Comparison of ENCODE assay signal across 16 cellular contexts in the genomic region with DNA sequence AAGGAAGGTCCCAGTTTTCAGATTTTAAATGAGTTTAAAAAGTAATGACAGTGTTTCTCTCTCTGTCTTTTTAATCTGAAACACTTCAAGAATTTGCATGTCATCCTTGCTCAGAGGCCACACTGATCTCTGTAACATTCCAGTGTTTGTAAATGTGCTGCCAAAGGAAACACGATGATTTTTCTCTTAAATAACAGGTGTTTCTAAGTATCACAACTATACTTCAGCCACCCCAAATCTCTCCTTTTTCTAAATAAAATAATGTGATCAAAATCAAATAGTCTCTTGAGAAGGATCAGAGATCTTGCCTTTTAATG. TPM values are rescaled to one million over a fixed set of nuclear protein-coding genes. Genes with fewer than 3 reads are reported as not detected.
DNase-seq lines count a peak whose midpoint lies in the region; ATAC-seq, FAIRE-seq and TF ChIP-seq lines count a peak whose summit lies in the region.
"Had no signal": no experiment of that assay in that cellular context is flagged by ENCODE, and none has a peak within 500 bp of the region (broad histone marks: within the 10 kb centered on the region; RNA-seq: fewer than 3 reads in every experiment).

No MANE protein-coding gene starts in this region.

- POLR2A ChIA-PET in naive thymus-derived CD4-positive, alpha-beta T cell (lab: Charles Lee), result interaction anchor here (1.7 to 4.3 kb wide), 2 partner anchors 8 to 13 kb away, joined by 5 to 122 read pairs; a partner anchor contains a TSS

- peaks cover 14% of the 10 kb centered on the region for H3K27me3 Mint-ChIP-seq in chondrocyte (ENCODE audit: low read depth)
- peaks cover 0 to 2% (median 0%) of the 10 kb centered on the region in 5 donors for H3K27me3 Mint-ChIP-seq in naive thymus-derived CD4-positive, alpha-beta T cell

- peaks cover 15% of the 10 kb centered on the region for H3K9me3 ChIP-seq in KOPT-K1 (ENCODE audit: insufficient read depth, low read length, poor library complexity, severe bottlenecking)
- H3K9me3 ChIP-seq in naive thymus-derived CD4-positive, alpha-beta T cell (ENCODE audit: control insufficient read depth in 2 of 3, low read length in 3 of 3), result no peaks in the 10 kb centered on the region

- intact Hi-C loops in naive thymus-derived CD4-positive, alpha-beta T cell (cut with micrococcal nuclease), result loop anchor here in 1 of 2 donors (10.0 kb wide), 2 partner anchors 829 to 1959 kb away; a partner anchor contains a TSS

- ATAC-seq in naive thymus-derived CD4-positive, alpha-beta T cell, result no peak
- no peak for ATAC-seq in HG03432 (IDR thresholded peaks at IDR 0.05; ENCODE audit: unreplicated experiment)

- H3K4me1 Mint-ChIP-seq in chondrocyte (ENCODE audit: low read depth), result peaks cover 35% of the 10 kb centered on the region
- H3K4me1 Mint-ChIP-seq in naive thymus-derived CD4-positive, alpha-beta T cell, result peaks cover 23 to 59% (median 46%) of the 10 kb centered on the region in 7 donors

- no peak for FAIRE-seq in D721Med (lab: Jason Lieb, UNC)
- FAIRE-seq: frontal cortex had no signal

- TF ChIP-seq CTCF in chondrocyte (IDR thresholded peaks at IDR 0.05), result no peak
- no peak for TF ChIP-seq CTCF in D721Med (IDR thresholded peaks at IDR 0.05; ENCODE audit: insufficient read depth, missing control alignments)

- H3K27ac ChIP-seq in KOPT-K1 (ENCODE audit: low read depth, low read length, poor library complexity, severe bottlenecking), result peak overlapping the region; percentile 32
- no peak overlapping the region for H3K27ac ChIP-seq in naive thymus-derived CD4-positive, alpha-beta T cell (ENCODE audit: low read depth, low read length)

- H3K4me3 Mint-ChIP-seq in chondrocyte (ENCODE audit: unreplicated experiment), result no peak overlapping the region
- H3K4me3 Mint-ChIP-seq in naive thymus-derived CD4-positive, alpha-beta T cell, result peak overlapping the region in 2 of 10 donors; percentile 21 to 98

- peaks cover 16 to 39% of the 10 kb centered on the region in 2 donors for H3K4me1 ChIP-seq in naive thymus-derived CD4-positive, alpha-beta T cell (ENCODE audit: control insufficient read depth in 2 of 2, insufficient read depth in 2 of 2, low read length in 2 of 2)

- no peaks in the 10 kb centered on the region for H3K36me3 ChIP-seq in KOPT-K1 (ENCODE audit: insufficient read depth, low read length)
- no peaks in the 10 kb centered on the region for H3K36me3 ChIP-seq in naive thymus-derived CD4-positive, alpha-beta T cell (ENCODE audit: control insufficient read depth in 2 of 3, insufficient read depth in 3 of 3, low read length in 3 of 3)

- H3K27me3 ChIP-seq in naive thymus-derived CD4-positive, alpha-beta T cell (ENCODE audit: control insufficient read depth in 2 of 2, insufficient read depth in 2 of 2, low read length in 2 of 2), result no peaks in the 10 kb centered on the region

- H3K36me3 Mint-ChIP-seq in chondrocyte (ENCODE audit: low read depth), result no peaks in the 10 kb centered on the region
- peaks cover 0 to 5% (median 0%) of the 10 kb centered on the region in 5 donors for H3K36me3 Mint-ChIP-seq in naive thymus-derived CD4-positive, alpha-beta T cell

- DNase-seq in A172 (ENCODE audit: low spot score) (peak; percentile 2), chondrocyte (ENCODE audit: low spot score) (no peak), SIG-M5 treated with dmso at 0.1 percent for 504 hours (lab: John Stamatoyannopoulos, UW; ENCODE audit: unreplicated experiment) (no peak), cerebellum (ENCODE audit: low spot score) (no peak), D721Med (ENCODE audit: insufficient read length, low spot score) (no peak)
- no peak for DNase-seq in naive thymus-derived CD4-positive, alpha-beta T cell
- DNase-seq: activated CD4-positive, alpha-beta T cell treated with anti-CD3 and anti-CD28 coated beads, Interleukin-2, amount 50 U/mL, for 48 hours; dermis blood vessel endothelial cell; EL; NCI-H226; nucleus accumbens had no signal

- CTCF ChIA-PET in naive thymus-derived CD4-positive, alpha-beta T cell (lab: Charles Lee), result interaction anchor here (3.5 kb wide), 1 partner anchor 10 kb away, joined by 19 read pairs; a partner anchor contains a TSS

- H3K27ac Mint-ChIP-seq in chondrocyte (ENCODE audit: unreplicated experiment), result peak overlapping the region; percentile 6
- H3K27ac Mint-ChIP-seq in naive thymus-derived CD4-positive, alpha-beta T cell, result peak overlapping the region in 6 of 9 donors; percentile 62 to 100 (median 86)

- no peaks in the 10 kb centered on the region for H3K9me3 Mint-ChIP-seq in chondrocyte (ENCODE audit: low read depth)
- H3K9me3 Mint-ChIP-seq in naive thymus-derived CD4-positive, alpha-beta T cell, result peaks cover 0 to 2% (median 0%) of the 10 kb centered on the region in 11 donors

- no peak overlapping the region for H3K4me3 ChIP-seq in naive thymus-derived CD4-positive, alpha-beta T cell (ENCODE audit: low read length)

RNA-seq across cellular contexts. Expression of a gene that starts 3.3 kb away (rescaled TPM):
- total RNA-seq in A172 (2014; rRNA removed; shearing (Covaris generic)), result not detected in 2 replicates
- 11.1 to 18.0 TPM (median 12.3 TPM) in 3 replicates for total RNA-seq in chondrocyte
- total RNA-seq in naive thymus-derived CD4-positive, alpha-beta T cell, result 10 to 100 TPM; 17.8 to 26.1 (median 22.3) TPM
- polyA plus RNA-seq in naive thymus-derived CD4-positive, alpha-beta T cell, result 1 to 10 TPM; 7.1 to 7.8 TPM
- 35.5 TPM for total RNA-seq in cerebellum
- total RNA-seq: H4 had no signal

RNA-seq across cellular contexts. Expression of a gene that starts 8.7 kb away (rescaled TPM):
- total RNA-seq in A172 (2014; rRNA removed; shearing (Covaris generic)), result not detected in 2 replicates
- total RNA-seq in chondrocyte, result not detected in 3 replicates
- 10 to 100 TPM in 2 of 5 experiments, 1 to 10 TPM in 3; 9.0 to 18.6 (median 10.0) TPM for total RNA-seq in naive thymus-derived CD4-positive, alpha-beta T cell
- polyA plus RNA-seq in naive thymus-derived CD4-positive, alpha-beta T cell, result 10 to 100 TPM in 1 of 2 donors, 1 to 10 TPM in 1; 7.6 to 10.9 TPM
- 0.18 TPM for total RNA-seq in cerebellum
- total RNA-seq: dermis blood vessel endothelial cell, H4, kidney epithelial cell had no signal

Comparison
In these comparisons a context has a peak if more than half of its experiments do, and no peak if none do; other contexts are left out.
1. RNA of a gene that starts 3.3 kb away (total RNA-seq): 35.5 TPM in cerebellum (single experiment), 17.8 to 26.1 TPM in naive thymus-derived CD4-positive, alpha-beta T cell and 11.1 to 18.0 TPM in chondrocyte; not detected in A172; every median in the first group is over 10 times any median in the second.